ENCODE assay signal across 8 cellular contexts in genomic region chrX:50812995-50813842, GRCh38. TPM values are rescaled to one million over a fixed set of nuclear protein-coding genes. Genes with fewer than 3 reads are reported as not detected.
A peak's percentile ranks its signal among the peaks of the same experiment; 100 is the strongest.
DNase-seq lines count a peak whose midpoint lies in the region; ATAC-seq and TF ChIP-seq lines count a peak whose summit lies in the region.

No MANE protein-coding gene starts in this region.

- no peak overlapping the region for H2AK5ac ChIP-seq in neuronal stem cell (ENCODE audit: low read depth, low read length)

- H3K14ac ChIP-seq in neuronal stem cell (ENCODE audit: low read length), result peak overlapping the region; percentile 21

- H3K4ac ChIP-seq in neuronal stem cell (ENCODE audit: low read length), result no peak overlapping the region

- H3K4me1 ChIP-seq in PC-3 (ENCODE audit: insufficient read depth, low read length) (no peaks in the 10 kb centered on the region), neuronal stem cell (ENCODE audit: control insufficient read depth in 2 of 2, insufficient read depth in 1 of 2, low read depth in 1 of 2, low read length in 2 of 2) (peaks cover 1 to 2% of the 10 kb centered on the region in 2 donors)

- no peak overlapping the region for H4K91ac ChIP-seq in neuronal stem cell (ENCODE audit: low read depth, low read length, poor library complexity)

- no peaks in the 10 kb centered on the region for H3K79me1 ChIP-seq in neuronal stem cell (ENCODE audit: low read depth, low read length)

- H3K4me2 ChIP-seq in PC-3 (ENCODE audit: low read length), result peak overlapping the region; percentile 79
- H3K4me2 ChIP-seq in neuronal stem cell (ENCODE audit: insufficient read depth, low read length, poor library complexity, severe bottlenecking), result peak overlapping the region; percentile 83

- ATAC-seq in PC-3 (no peak), omental fat pad (ENCODE audit: low FRiP score) (no peak), GM21390 (IDR thresholded peaks at IDR 0.05; ENCODE audit: unreplicated experiment) (no peak)

- H3K9ac ChIP-seq in PC-3 (ENCODE audit: low read length) (no peak overlapping the region), neuronal stem cell (ENCODE audit: low read depth, low read length, poor library complexity) (peak overlapping the region; percentile 90)

- CTCF ChIA-PET in PC-3 (lab: Charles Lee), result no interaction called here

- no peak overlapping the region for H2BK15ac ChIP-seq in neuronal stem cell (ENCODE audit: low read length)

- no CpG with 5 or more reads among the region's 59 CpGs for WGBS in neuronal stem cell (ENCODE audit: extremely low coverage in 2 of 2, insufficient read length in 2 of 2, insufficient replicate concordance in 1 of 2), 2 donors

- no peak for TF ChIP-seq CTCF in PC-3 (conservative IDR thresholded peaks at IDR 0.05; ENCODE audit: low read depth, low read length)
- no peak for TF ChIP-seq CTCF in fibroblast of villous mesenchyme (IDR thresholded peaks at IDR 0.05; ENCODE audit: insufficient read depth, low read depth, low read length)
- TF ChIP-seq CTCF in omental fat pad (IDR thresholded peaks at IDR 0.05), result no peak

- H2BK5ac ChIP-seq in neuronal stem cell (ENCODE audit: low read length), result no peak overlapping the region

- no peak overlapping the region for H2BK12ac ChIP-seq in neuronal stem cell (ENCODE audit: low read length)

- no TSS peak for BruUV-seq in PC-3 (replicated peaks; lab: Mats Ljungman, UMichigan)

- DNase-seq in CD1c-positive myeloid dendritic cell (ENCODE audit: extremely low spot score) (peak; percentile 5), PC-3 (peak; percentile 5), fibroblast of villous mesenchyme (ENCODE audit: low read depth) (peak; percentile 39), neuronal stem cell (ENCODE audit: low spot score) (peak; percentile 15), DMS153 (lab: John Stamatoyannopoulos, UW) (no peak), omental fat pad (ENCODE audit: low spot score) (no peak), NCI-H82 treated with DMSO at 0.1 percent for 48 hours (lab: John Stamatoyannopoulos, UW; ENCODE audit: unreplicated experiment) (no peak)

- no peaks in the 10 kb centered on the region for H3K9me2 ChIP-seq in PC-3 (replicated peaks; ENCODE audit: low read length)

- intact Hi-C loops in PC-3 (cut with micrococcal nuclease), result no loop called here

- H3K27ac ChIP-seq in PC-3 (ENCODE audit: low read length) (no peak overlapping the region), neuronal stem cell (replicated peaks; ENCODE audit: low read length) (no peak overlapping the region)

- no peak overlapping the region for H2BK120ac ChIP-seq in neuronal stem cell (ENCODE audit: low read depth, low read length)

- peak overlapping the region; percentile 85 for H3K18ac ChIP-seq in neuronal stem cell (ENCODE audit: low read length)

- H4K20me1 ChIP-seq in PC-3 (ENCODE audit: low read length), result no peaks in the 10 kb centered on the region

- H3K36me3 ChIP-seq in PC-3 (ENCODE audit: low read depth, low read length) (no peaks in the 10 kb centered on the region), neuronal stem cell (replicated peaks in 1 of 2; ENCODE audit: control insufficient read depth in 2 of 2, insufficient read depth in 2 of 2, low read length in 2 of 2) (no peaks in the 10 kb centered on the region)

- no peaks in the 10 kb centered on the region for H3F3A ChIP-seq in PC-3 (ENCODE audit: low read length, unreplicated experiment)

- H3K4me3 ChIP-seq in PC-3 (ENCODE audit: low read length), result peak overlapping the region; percentile 59
- H3K4me3 ChIP-seq in fibroblast of villous mesenchyme (ENCODE audit: low read depth, low read length), result peak overlapping the region; percentile 47
- peak overlapping the region; percentile 25 to 80 for H3K4me3 ChIP-seq in neuronal stem cell (ENCODE audit: low read length in 2 of 2)

- H3K79me2 ChIP-seq in PC-3 (ENCODE audit: low read length), result no peaks in the 10 kb centered on the region

- H2AFZ ChIP-seq in PC-3 (ENCODE audit: low read length) (peak overlapping the region; percentile 76), neuronal stem cell (ENCODE audit: low read length) (peak overlapping the region; percentile 79)

- H3K9me3 ChIP-seq in PC-3 (ENCODE audit: low read length) (no peaks in the 10 kb centered on the region), neuronal stem cell (replicated peaks in 1 of 2; ENCODE audit: control insufficient read depth in 2 of 2, insufficient read depth in 1 of 2, low read depth in 1 of 2, low read length in 2 of 2) (no peaks in the 10 kb centered on the region)

- H3K23ac ChIP-seq in neuronal stem cell (ENCODE audit: low read depth, low read length, poor library complexity), result no peak overlapping the region

- POLR2A ChIA-PET in PC-3 (lab: Charles Lee; ENCODE audit: unreplicated experiment), result no interaction called here

- no peak overlapping the region for H4K8ac ChIP-seq in neuronal stem cell (ENCODE audit: low read depth, low read length)

- 0 out of 2 replicates have a peak, but pooled peaks cover 4% of the 10 kb centered on the region for H3K27me3 ChIP-seq in PC-3 (ENCODE audit: low read length)
- H3K27me3 ChIP-seq in neuronal stem cell (ENCODE audit: control insufficient read depth in 3 of 3, insufficient read depth in 3 of 3, low read depth in 1 of 3, low read length in 3 of 3), result peaks cover 0 to 40% (median 0%) of the 10 kb centered on the region in 3 experiments

RNA-seq across cellular contexts. Expression of gene SHROOM4, which starts 0.8 kb away (rescaled TPM):
- total RNA-seq in PC-3 (2014; rRNA removed) (not detected in 2 replicates), fibroblast of villous mesenchyme (0.43 and 0.97 TPM in 2 replicates), omental fat pad (10 to 100 TPM in 3 of 4 donors, 1 to 10 TPM in 1; 6.3 to 54.7 (median 35.4) TPM)
- polyA plus RNA-seq in neuronal stem cell (2013, experiment 1 of 2), result 1.7 TPM
- polyA plus RNA-seq in neuronal stem cell (2013, experiment 2 of 2), result 1.8 TPM

Comparison
In these comparisons a context has a peak if more than half of its experiments do, and no peak if none do; other contexts are left out.
1. DNase-seq: peak in CD1c-positive myeloid dendritic cell (single experiment), PC-3 (single experiment), fibroblast of villous mesenchyme (single experiment) and neuronal stem cell (single experiment); none in DMS153 (single experiment), omental fat pad (single experiment) and NCI-H82 treated with DMSO at 0.1 percent for 48 hours (single experiment).
2. Peak in every context shown above with its lines, with median percentiles within 50 percentile points of each other: H3K4me3 ChIP-seq.